10 cellular contexts compared by ENCODE assay signal in the genomic region with DNA sequence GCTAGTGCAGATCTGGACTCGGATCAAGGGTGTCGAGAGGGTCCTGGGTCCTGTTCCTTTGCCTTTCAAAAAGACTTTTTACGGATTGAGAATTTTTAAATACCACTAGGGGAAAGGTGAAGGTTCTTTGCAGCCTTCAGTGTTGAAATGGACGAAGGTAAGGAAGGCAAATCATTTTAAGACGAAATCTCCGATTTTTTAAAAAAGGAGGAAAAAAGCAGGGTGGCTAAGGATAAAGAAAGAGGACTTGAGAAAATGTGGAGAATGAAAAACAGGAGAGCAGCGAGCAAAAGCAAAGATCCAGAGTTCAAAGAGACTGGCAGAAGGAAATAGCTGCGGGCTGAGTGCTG. TPM values are rescaled to one million over a fixed set of nuclear protein-coding genes. Genes with fewer than 3 reads are reported as not detected.
DNase-seq lines count a peak whose midpoint lies in the region; ATAC-seq and TF ChIP-seq lines count a peak whose summit lies in the region.
"Had no signal": no experiment of that assay in that cellular context is flagged by ENCODE, and none has a peak within 500 bp of the region (broad histone marks: within the 10 kb centered on the region; RNA-seq: fewer than 3 reads in every experiment).

No MANE protein-coding gene starts in this region.

- H3K27me3 ChIP-seq in right atrium auricular region (no peaks in the 10 kb centered on the region), neural cell (ENCODE audit: insufficient read depth, low read depth, low read length) (peaks cover 64% of the 10 kb centered on the region)

- ATAC-seq in Right ventricle myocardium inferior (no peak), HG03108 (IDR thresholded peaks at IDR 0.05; ENCODE audit: unreplicated experiment) (no peak)
- ATAC-seq: CD8-positive, alpha-beta T cell had no signal

- H3K79me2 ChIP-seq in neural cell (replicated peaks; ENCODE audit: insufficient read depth, low read length): no peaks in the 10 kb centered on the region

- no peaks in the 10 kb centered on the region for H4K20me1 ChIP-seq in neural cell (ENCODE audit: insufficient read depth)

- TF ChIP-seq CTCF in right atrium auricular region (IDR thresholded peaks at IDR 0.05) (no peak), endothelial cell (IDR thresholded peaks at IDR 0.05; ENCODE audit: unreplicated experiment) (no peak), neural cell (IDR thresholded peaks at IDR 0.05; ENCODE audit: poor library complexity, severe bottlenecking) (no peak)

- no peaks in the 10 kb centered on the region for H3K36me3 Mint-ChIP-seq in endothelial cell (ENCODE audit: low read depth, unreplicated experiment)
- H3K36me3 Mint-ChIP-seq: CD8-positive, alpha-beta T cell had no signal

- peak overlapping the region; percentile 52 to 59 for H3K4me3 ChIP-seq in right atrium auricular region
- peak overlapping the region; percentile 71 for H3K4me3 ChIP-seq in neural cell (ENCODE audit: low read length)

- peak overlapping the region; percentile 16 for H3K27ac Mint-ChIP-seq in endothelial cell (ENCODE audit: unreplicated experiment)
- H3K27ac Mint-ChIP-seq: CD8-positive, alpha-beta T cell had no signal

- peak overlapping the region; percentile 51 for H3K9ac ChIP-seq in neural cell (ENCODE audit: low read length)

- H3K9me2 ChIP-seq in neural cell (ENCODE audit: insufficient read depth, low read length): no peaks in the 10 kb centered on the region

- peak overlapping the region; percentile 87 for H3K4me3 Mint-ChIP-seq in endothelial cell (ENCODE audit: unreplicated experiment)
- H3K4me3 Mint-ChIP-seq: CD8-positive, alpha-beta T cell had no signal

- peaks cover 0 to 14% of the 10 kb centered on the region in 2 donors for H3K4me1 ChIP-seq in right atrium auricular region

- H3K27ac ChIP-seq in right atrium auricular region (peak overlapping the region; percentile 82 to 83), neural cell (ENCODE audit: low read length) (peak overlapping the region; percentile 40)

- no peaks in the 10 kb centered on the region for H3K9me3 ChIP-seq in right atrium auricular region
- H3K9me3 ChIP-seq in neural cell (ENCODE audit: low read length): no peaks in the 10 kb centered on the region

- peak overlapping the region; percentile 71 for H3K4me2 ChIP-seq in neural cell (ENCODE audit: low read length)

- no peak for TF ChIP-seq EP300 in neural cell (conservative IDR thresholded peaks at IDR 0.05; ENCODE audit: poor library complexity, severe bottlenecking)

- no peaks in the 10 kb centered on the region for H3K9me3 Mint-ChIP-seq in endothelial cell (ENCODE audit: unreplicated experiment)
- H3K9me3 Mint-ChIP-seq: CD8-positive, alpha-beta T cell had no signal

- H3K36me3 ChIP-seq in right atrium auricular region (no peaks in the 10 kb centered on the region), neural cell (ENCODE audit: insufficient read depth, low read length) (no peaks in the 10 kb centered on the region)

- peaks cover 12% of the 10 kb centered on the region for H3K4me1 Mint-ChIP-seq in endothelial cell (ENCODE audit: unreplicated experiment)

- H3F3A ChIP-seq in neural cell (ENCODE audit: insufficient read depth, low read length, poor library complexity, severe bottlenecking): no peaks in the 10 kb centered on the region

- DNase-seq in right atrium auricular region (ENCODE audit: low spot score) (no peak), Right ventricle myocardium inferior (ENCODE audit: missing footprints) (no peak), endothelial cell (ENCODE audit: low spot score) (no peak), UCSD-AML1 (lab: John Stamatoyannopoulos, UW; ENCODE audit: unreplicated experiment) (no peak), head of caudate nucleus (no peak), ecto neural progenitor cell (ENCODE audit: low spot score) (no peak)
- DNase-seq: CD8-positive, alpha-beta T cell; KG1 had no signal

- no peak overlapping the region for H2AFZ ChIP-seq in neural cell (ENCODE audit: low read depth, low read length)

- intact Hi-C loops in Right ventricle myocardium inferior (cut with DNase I) (no loop called here), head of caudate nucleus (cut with DNase I) (no loop called here)

- no peak for TF ChIP-seq RAD21 in neural cell (conservative IDR thresholded peaks at IDR 0.05)

- H3K27me3 Mint-ChIP-seq in endothelial cell (ENCODE audit: unreplicated experiment): peaks cover 17% of the 10 kb centered on the region

TF ChIP-seq in neural cell, 6 proteins besides CTCF, POLR2A, EP300 and RAD21:
- TF ChIP-seq TAF1 (IDR thresholded peaks at IDR 0.05; ENCODE audit: low read depth): no peak
- TF ChIP-seq EZH2 (IDR thresholded peaks at IDR 0.05; ENCODE audit: borderline replicate concordance, insufficient read depth, low read length, poor library complexity, severe bottlenecking): no peak
- no peak for TF ChIP-seq POLR2AphosphoS5 (IDR thresholded peaks at IDR 0.05)
- TF ChIP-seq MXI1 (conservative IDR thresholded peaks at IDR 0.05; ENCODE audit: poor library complexity, severe bottlenecking): no peak
- TF ChIP-seq, protein P1, sequence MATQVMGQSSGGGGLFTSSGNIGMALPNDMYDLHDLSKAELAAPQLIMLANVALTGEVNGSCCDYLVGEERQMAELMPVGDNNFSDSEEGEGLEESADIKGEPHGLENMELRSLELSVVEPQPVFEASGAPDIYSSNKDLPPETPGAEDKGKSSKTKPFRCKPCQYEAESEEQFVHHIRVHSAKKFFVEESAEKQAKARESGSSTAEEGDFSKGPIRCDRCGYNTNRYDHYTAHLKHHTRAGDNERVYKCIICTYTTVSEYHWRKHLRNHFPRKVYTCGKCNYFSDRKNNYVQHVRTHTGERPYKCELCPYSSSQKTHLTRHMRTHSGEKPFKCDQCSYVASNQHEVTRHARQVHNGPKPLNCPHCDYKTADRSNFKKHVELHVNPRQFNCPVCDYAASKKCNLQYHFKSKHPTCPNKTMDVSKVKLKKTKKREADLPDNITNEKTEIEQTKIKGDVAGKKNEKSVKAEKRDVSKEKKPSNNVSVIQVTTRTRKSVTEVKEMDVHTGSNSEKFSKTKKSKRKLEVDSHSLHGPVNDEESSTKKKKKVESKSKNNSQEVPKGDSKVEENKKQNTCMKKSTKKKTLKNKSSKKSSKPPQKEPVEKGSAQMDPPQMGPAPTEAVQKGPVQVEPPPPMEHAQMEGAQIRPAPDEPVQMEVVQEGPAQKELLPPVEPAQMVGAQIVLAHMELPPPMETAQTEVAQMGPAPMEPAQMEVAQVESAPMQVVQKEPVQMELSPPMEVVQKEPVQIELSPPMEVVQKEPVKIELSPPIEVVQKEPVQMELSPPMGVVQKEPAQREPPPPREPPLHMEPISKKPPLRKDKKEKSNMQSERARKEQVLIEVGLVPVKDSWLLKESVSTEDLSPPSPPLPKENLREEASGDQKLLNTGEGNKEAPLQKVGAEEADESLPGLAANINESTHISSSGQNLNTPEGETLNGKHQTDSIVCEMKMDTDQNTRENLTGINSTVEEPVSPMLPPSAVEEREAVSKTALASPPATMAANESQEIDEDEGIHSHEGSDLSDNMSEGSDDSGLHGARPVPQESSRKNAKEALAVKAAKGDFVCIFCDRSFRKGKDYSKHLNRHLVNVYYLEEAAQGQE (IDR thresholded peaks at IDR 0.05; ENCODE audit: borderline replicate concordance): no peak
- no peak for TF ChIP-seq SMC3 (conservative IDR thresholded peaks at IDR 0.05; ENCODE audit: poor library complexity)

RNA-seq across cellular contexts. Expression of a gene that starts 0.3 kb away (rescaled TPM):
- total RNA-seq in right atrium auricular region (1 to 10 TPM in 1 of 2 donors, under 1 TPM in 1; 0.24 to 9.8 TPM), Right ventricle myocardium inferior (0.11 TPM), endothelial cell (ENCODE audit: unreplicated experiment) (not detected)
- polyA plus RNA-seq in neural cell: 3.6 and 4.3 TPM in 2 replicates
- 13.6 and 14.4 TPM in 2 replicates for polyA minus RNA-seq in neural cell
- total RNA-seq: CD8-positive, alpha-beta T cell had no signal
